In genomic region chr19:9936151-9937000, GRCh38 we compare ENCODE assay signal across 1 cellular context.
TF ChIP-seq lines count a peak whose summit lies in the region.

OLFM2 (minus strand) TSS chr19:9936515; CDS start chr19:9936366, 149 bp downstream.

TF ChIP-seq in H1, 55 proteins besides CTCF, POLR2A, EP300 and RAD21 (continued from another document):
- TF ChIP-seq CHD7 (IDR thresholded peaks at IDR 0.05; ENCODE audit: insufficient replicate concordance, low read length) = no peak
- 0 out of 4 replicates have a peak, but pooled peaks of 1 of the 2 experiments have one; percentile 27 for TF ChIP-seq SIN3A (conservative IDR thresholded peaks at IDR 0.05 in 1 of 2, IDR thresholded peaks at IDR 0.05 in 1 of 2; ENCODE audit: low read depth in 1 of 2, low read length in 2 of 2)
- TF ChIP-seq USF2 (IDR thresholded peaks at IDR 0.05; ENCODE audit: low read length) = peak; percentile 63
- TF ChIP-seq ATF3 (IDR thresholded peaks at IDR 0.05; ENCODE audit: insufficient read depth, low read depth, low read length) = 0 out of 2 replicates have a peak, but pooled peaks have one; percentile 8
- TF ChIP-seq TCF12 (IDR thresholded peaks at IDR 0.05; ENCODE audit: low read depth, low read length) = 0 out of 2 replicates have a peak, but pooled peaks have one; percentile 7
- no peak for TF ChIP-seq SRF (IDR thresholded peaks at IDR 0.05; ENCODE audit: low read depth, low read length)
- no peak for TF ChIP-seq CEBPB (IDR thresholded peaks at IDR 0.05; ENCODE audit: low read depth, low read length)
- peak; percentile 64 for TF ChIP-seq PHF8 (conservative IDR thresholded peaks at IDR 0.05; ENCODE audit: low read depth, low read length)
- TF ChIP-seq HDAC2 (IDR thresholded peaks at IDR 0.05; ENCODE audit: borderline replicate concordance in 1 of 2, low read depth in 2 of 2, low read length in 2 of 2) = 0 out of 4 replicates have a peak, but pooled peaks of 1 of the 2 experiments have one; percentile 41
- TF ChIP-seq ASH2L (IDR thresholded peaks at IDR 0.05; ENCODE audit: low read length) = peak; percentile 45
- no peak for TF ChIP-seq CHD2 (IDR thresholded peaks at IDR 0.05; ENCODE audit: low read length)
- TF ChIP-seq SP4 (IDR thresholded peaks at IDR 0.05; ENCODE audit: low read length) = 0 out of 2 replicates have a peak, but pooled peaks have one; percentile 55
- TF ChIP-seq MAX (IDR thresholded peaks at IDR 0.05) = peak; percentile 53
- TF ChIP-seq RBBP5 (IDR thresholded peaks at IDR 0.05; ENCODE audit: borderline replicate concordance, low read depth, low read length) = peak; percentile 54; the same call in 1 of the 2 replicates
